In genomic region chr2:84927275-84927627, GRCh38 we compare ENCODE assay signal across 9 cellular contexts. TPM values are rescaled to one million over a fixed set of nuclear protein-coding genes. Genes with fewer than 3 reads are reported as not detected.
A peak's percentile ranks its signal among the peaks of the same experiment; 100 is the strongest.
DNase-seq lines count a peak whose midpoint lies in the region; ATAC-seq, FAIRE-seq and TF ChIP-seq lines count a peak whose summit lies in the region.
"Had no signal": no experiment of that assay in that cellular context is flagged by ENCODE, and none has a peak within 500 bp of the region (broad histone marks: within the 10 kb centered on the region; RNA-seq: fewer than 3 reads in every experiment).

No MANE protein-coding gene starts in this region.

- no peak overlapping the region for H3K4ac ChIP-seq in H1 (replicated peaks; ENCODE audit: insufficient read length, low read depth, low read length)

- BruUV-seq in OCI-LY7 (replicated peaks; lab: Mats Ljungman, UMichigan): no TSS peak

- H3K4me2 ChIP-seq in OCI-LY7 (ENCODE audit: low read length): peak overlapping the region; percentile 77; the same call in 1 of the 2 replicates
- peak overlapping the region in 1 of 2 experiments; percentile 13; a peak in 1 of 4 replicates for H3K4me2 ChIP-seq in H1 (ENCODE audit: insufficient read depth in 1 of 2, low read depth in 2 of 2, low read length in 2 of 2)

- H3K9me3 ChIP-seq in OCI-LY7 (ENCODE audit: low read length) (no peaks in the 10 kb centered on the region), H1 (ENCODE audit: insufficient read depth in 2 of 2, low read depth in 1 of 2, low read length in 1 of 2) (no peaks in the 10 kb centered on the region)
- H3K9me3 ChIP-seq: uterus had no signal

- H2AFZ ChIP-seq in OCI-LY7 (ENCODE audit: low read length) (peak overlapping the region; percentile 84; the same call in 1 of the 2 replicates), H1 (ENCODE audit: low read length) (no peak overlapping the region)

- peaks cover 45% of the 10 kb centered on the region for H3K4me1 ChIP-seq in OCI-LY7 (ENCODE audit: insufficient read depth, low read length, poor library complexity, severe bottlenecking)
- peaks cover 0 to 10% (median 2%) of the 10 kb centered on the region in 4 experiments; a peak in 2 of 7 replicates for H3K4me1 ChIP-seq in H1 (replicated peaks in 1 of 4; ENCODE audit: control insufficient read depth in 3 of 4, insufficient read depth in 4 of 4, low read length in 3 of 4)
- H3K4me1 ChIP-seq: uterus had no signal

- H3K9me2 ChIP-seq in OCI-LY7 (ENCODE audit: insufficient read depth, low read length): no peaks in the 10 kb centered on the region

- H3K27ac Mint-ChIP-seq in activated T-cell treated with anti-CD3 and anti-CD28 coated beads, Interleukin-2, amount 50 U/mL, for 72 hours: peak overlapping the region; percentile 87
- peak overlapping the region; percentile 74 for H3K27ac Mint-ChIP-seq in stimulated activated effector memory CD8-positive, alpha-beta T cell treated with anti-CD3 and anti-CD28 coated beads, Interleukin-12 subunit alpha, Interleukin-12 subunit beta, amount 100 ng/mL, for 72 hours

- TF ChIP-seq CTCF in OCI-LY7 (conservative IDR thresholded peaks at IDR 0.05; ENCODE audit: low read length): no peak; the same call in 1 of the 2 replicates
- no peak for TF ChIP-seq CTCF in H1 (IDR thresholded peaks at IDR 0.05; ENCODE audit: control extremely low read depth in 1 of 3, insufficient read depth in 1 of 3, low read depth in 1 of 3, low read length in 3 of 3)

- H2BK12ac ChIP-seq in H1 (ENCODE audit: low read depth, low read length): no peak overlapping the region

- no peak overlapping the region for H2BK5ac ChIP-seq in H1 (ENCODE audit: low read depth, low read length)

- H3K23ac ChIP-seq in H1 (ENCODE audit: insufficient read length): no peak overlapping the region

- peaks cover 75% of the 10 kb centered on the region for H3K4me1 Mint-ChIP-seq in activated T-cell treated with anti-CD3 and anti-CD28 coated beads, Interleukin-2, amount 50 U/mL, for 72 hours (ENCODE audit: low read depth)
- H3K4me1 Mint-ChIP-seq in stimulated activated effector memory CD8-positive, alpha-beta T cell treated with anti-CD3 and anti-CD28 coated beads, Interleukin-12 subunit alpha, Interleukin-12 subunit beta, amount 100 ng/mL, for 72 hours: peaks cover 44% of the 10 kb centered on the region

- H3K9ac ChIP-seq in H1 (replicated peaks in 1 of 4; ENCODE audit: extremely low read depth in 1 of 4, low read depth in 3 of 4, low read length in 3 of 4): no peak overlapping the region

- H4K91ac ChIP-seq in H1 (replicated peaks; ENCODE audit: insufficient read length, low read length): no peak overlapping the region

- peak overlapping the region; percentile 74 for H3K4me3 ChIP-seq in OCI-LY7 (ENCODE audit: low read depth, low read length, poor library complexity, severe bottlenecking)
- H3K4me3 ChIP-seq in H1 (ENCODE audit: extremely low read depth in 1 of 4, insufficient read depth in 2 of 4, low read depth in 3 of 4, low read length in 4 of 4): peak overlapping the region in 1 of 4 experiments; percentile 53; a peak in 3 of 8 replicates

- TF ChIP-seq EP300 in H1 (IDR thresholded peaks at IDR 0.05; ENCODE audit: borderline replicate concordance in 1 of 2, low read depth in 2 of 2, low read length in 2 of 2): no peak

- no peak overlapping the region for H3K14ac ChIP-seq in H1 (ENCODE audit: insufficient read length)

- peak overlapping the region; percentile 91 for H3K4me3 Mint-ChIP-seq in activated T-cell treated with anti-CD3 and anti-CD28 coated beads, Interleukin-2, amount 50 U/mL, for 72 hours
- H3K4me3 Mint-ChIP-seq in stimulated activated effector memory CD8-positive, alpha-beta T cell treated with anti-CD3 and anti-CD28 coated beads, Interleukin-12 subunit alpha, Interleukin-12 subunit beta, amount 100 ng/mL, for 72 hours: peak overlapping the region; percentile 91

- intact Hi-C loops in OCI-LY7 (cut with micrococcal nuclease; ENCODE audit: unreplicated experiment): loop anchor here (1.0 to 5.0 kb wide), 4 partner anchors 43 to 432 kb away; no protein-coding TSS in a partner anchor

- H3K23me2 ChIP-seq in H1 (ENCODE audit: low read depth, low read length): no peaks in the 10 kb centered on the region

- 52% methylated on average over 3 of the region's 3 CpGs; no CpG with 5 or more reads in 1 of the 2 experiments for WGBS in H1 (ENCODE audit: extremely low coverage in 1 of 2, insufficient coverage in 1 of 2, insufficient read length in 1 of 2, insufficient replicate concordance in 2 of 2, low coverage in 1 of 2, low lambda C conversion rate in 2 of 2, missing lambda C conversion rate in 1 of 2), 2 experiments

- H3K27me3 ChIP-seq in H1 (replicated peaks in 1 of 4; ENCODE audit: control insufficient read depth in 3 of 4, extremely low read depth in 1 of 4, insufficient read depth in 3 of 4, low read length in 3 of 4): peaks cover 0 to 9% (median 3%) of the 10 kb centered on the region in 4 experiments; a peak in 2 of 7 replicates
- H3K27me3 ChIP-seq: uterus had no signal

- H3K36me3 Mint-ChIP-seq in activated T-cell treated with anti-CD3 and anti-CD28 coated beads, Interleukin-2, amount 50 U/mL, for 72 hours (ENCODE audit: insufficient read depth in 2 of 2): peaks cover 1 to 2% of the 10 kb centered on the region in 2 donors
- peaks cover 19% of the 10 kb centered on the region for H3K36me3 Mint-ChIP-seq in stimulated activated effector memory CD8-positive, alpha-beta T cell treated with anti-CD3 and anti-CD28 coated beads, Interleukin-12 subunit alpha, Interleukin-12 subunit beta, amount 100 ng/mL, for 72 hours

- TF ChIP-seq RAD21 in H1 (IDR thresholded peaks at IDR 0.05 in 1 of 2, conservative IDR thresholded peaks at IDR 0.05 in 1 of 2; ENCODE audit: low read depth in 2 of 2, low read length in 2 of 2): no peak

- no peak overlapping the region for H2BK20ac ChIP-seq in H1 (ENCODE audit: low read length)

- CTCF ChIA-PET in OCI-LY7 (lab: Charles Lee; ENCODE audit: unreplicated experiment) (interaction anchor here (2.0 to 2.2 kb wide), 3 partner anchors 19 to 88 kb away, joined by 12 to 30 read pairs (median 13); partner anchors contain the start of gene TMSB10), H1 (lab: Charles Lee; ENCODE audit: partially characterized antibody) (interaction anchor here (1.1 to 3.8 kb wide), 9 partner anchors 11 to 358 kb away, joined by 3 to 54 read pairs (median 22); partner anchors contain the start of genes TMSB10 and TRABD2A)

- no peak overlapping the region for H3K18ac ChIP-seq in H1 (ENCODE audit: extremely low read depth, low read length)

- no peak for DNase-seq in activated T-cell treated with anti-CD3 and anti-CD28 coated beads, Interleukin-2, amount 50 U/mL, for 72 hours
- no peak for DNase-seq in activated T-cell treated with anti-CD3 and anti-CD28 coated beads, Interleukin-2, amount 50 U/mL, for 1 hour
- DNase-seq in OCI-LY7 (ENCODE audit: low spot score): no peak
- DNase-seq in H1 (ENCODE audit: low read depth in 1 of 2, low spot score in 2 of 2): no peak
- DNase-seq in stimulated activated effector memory CD8-positive, alpha-beta T cell treated with anti-CD3 and anti-CD28 coated beads, Interleukin-12 subunit alpha, Interleukin-12 subunit beta, amount 100 ng/mL, for 72 hours (ENCODE audit: low spot score in 2 of 2): no peak
- no peak for DNase-seq in pons (ENCODE audit: low spot score)
- no peak for DNase-seq in GM19240 (ENCODE audit: insufficient read length, low spot score)

- no peak for FAIRE-seq in H1 (lab: Jason Lieb, UNC)

- H2AK5ac ChIP-seq in H1 (ENCODE audit: low read depth, low read length): no peak overlapping the region

- TF ChIP-seq POLR2A in H1 (IDR thresholded peaks at IDR 0.05; ENCODE audit: control extremely low read depth in 1 of 2, low read depth in 2 of 2, low read length in 2 of 2): no peak

- no peak overlapping the region for H4K8ac ChIP-seq in H1 (ENCODE audit: extremely low read depth, insufficient read depth, low read length)

- H3K9me3 Mint-ChIP-seq in activated T-cell treated with anti-CD3 and anti-CD28 coated beads, Interleukin-2, amount 50 U/mL, for 72 hours: no peaks in the 10 kb centered on the region
- H3K9me3 Mint-ChIP-seq in stimulated activated effector memory CD8-positive, alpha-beta T cell treated with anti-CD3 and anti-CD28 coated beads, Interleukin-12 subunit alpha, Interleukin-12 subunit beta, amount 100 ng/mL, for 72 hours: no peaks in the 10 kb centered on the region

- ATAC-seq in activated T-cell treated with anti-CD3 and anti-CD28 coated beads, Interleukin-2, amount 50 U/mL, for 72 hours (replicated peaks in 1 of 2): no peak
- ATAC-seq in stimulated activated effector memory CD8-positive, alpha-beta T cell treated with anti-CD3 and anti-CD28 coated beads, Interleukin-12 subunit alpha, Interleukin-12 subunit beta, amount 100 ng/mL, for 72 hours: no peak
- no peak for ATAC-seq in HG02610 (IDR thresholded peaks at IDR 0.05; ENCODE audit: unreplicated experiment)

- H3K79me1 ChIP-seq in H1 (ENCODE audit: low read depth, low read length): no peaks in the 10 kb centered on the region

- no peaks in the 10 kb centered on the region for H3K27me3 Mint-ChIP-seq in activated T-cell treated with anti-CD3 and anti-CD28 coated beads, Interleukin-2, amount 50 U/mL, for 72 hours (ENCODE audit: low read depth)

- H3K79me2 ChIP-seq in OCI-LY7 (ENCODE audit: insufficient read depth, low read depth, low read length) (peaks cover 5% of the 10 kb centered on the region; the same call in 1 of the 2 replicates), H1 (ENCODE audit: control insufficient read depth in 1 of 2, insufficient read depth in 2 of 2, low read length in 2 of 2) (no peaks in the 10 kb centered on the region)

- no peak overlapping the region for H2BK120ac ChIP-seq in H1 (replicated peaks; ENCODE audit: low read depth, low read length)

- H4K20me1 ChIP-seq in OCI-LY7 (ENCODE audit: insufficient read depth, low read length) (no peaks in the 10 kb centered on the region), H1 (replicated peaks in 1 of 2; ENCODE audit: control insufficient read depth in 1 of 2, insufficient read depth in 2 of 2, low read length in 2 of 2) (no peaks in the 10 kb centered on the region)

- POLR2A ChIA-PET in OCI-LY7 (lab: Charles Lee) (interaction anchor here (2.1 to 2.2 kb wide), 2 partner anchors 13 to 18 kb away, joined by 17 to 22 read pairs; no protein-coding TSS in a partner anchor), H1 (lab: Charles Lee; ENCODE audit: partially characterized antibody) (interaction anchor here (2.9 kb wide), 1 partner anchor 12 kb away, joined by 10 read pairs; no protein-coding TSS in a partner anchor)

- no peaks in the 10 kb centered on the region for H3K36me3 ChIP-seq in OCI-LY7 (ENCODE audit: insufficient read depth, low read length)
- H3K36me3 ChIP-seq in H1 (ENCODE audit: control insufficient read depth in 2 of 4, insufficient read depth in 4 of 4, low read length in 3 of 4): no peaks in the 10 kb centered on the region
- H3K36me3 ChIP-seq: uterus had no signal

- H2BK15ac ChIP-seq in H1 (ENCODE audit: low read length): no peak overlapping the region

- H3K27ac ChIP-seq in OCI-LY7 (ENCODE audit: low read depth, low read length, poor library complexity, severe bottlenecking) (peak overlapping the region; percentile 80), H1 (ENCODE audit: low read depth, low read length) (no peak overlapping the region)

- peak overlapping the region; percentile 39 for H3K56ac ChIP-seq in H1 (replicated peaks; ENCODE audit: insufficient read length, low read depth, low read length)

- H4K5ac ChIP-seq in H1 (ENCODE audit: insufficient read length, low read depth, low read length): no peak overlapping the region

RNA-seq across cellular contexts. Expression of gene TMSB10, which starts 21.8 kb away (rescaled TPM):
- total RNA-seq in activated T-cell treated with anti-CD3 and anti-CD28 coated beads, Interleukin-2, amount 50 U/mL, for 72 hours: 1,000 to 10,000 TPM in 1 of 2 donors, 100 to 1,000 TPM in 1; 884 to 1,078 TPM
- total RNA-seq in OCI-LY7 (2014; rRNA removed; shearing (Covaris generic)): 1,901 and 3,039 TPM in 2 replicates
- 869 and 903 TPM in 2 replicates for total RNA-seq in OCI-LY7 (2022)
- total RNA-seq in H1 (2021; fragmentation: NEBNext Ultra II Directional; extraction: Animal tissue kit (Norgen Biotek cat#: 25700)): 1,075 and 1,095 TPM in 2 replicates
- polyA plus RNA-seq in H1 (2011; rRNA removed): 593 and 852 TPM in 2 replicates
- polyA plus RNA-seq in H1 (2011; cell fraction: cytosol; rRNA removed): 1,307 TPM
- polyA plus RNA-seq in H1 (2011; cell fraction: nucleus; rRNA removed): 850 TPM
- polyA plus RNA-seq in H1 (2012, experiment 1 of 2): 1,219 to 1,602 TPM (median 1,382 TPM) in 4 replicates
- polyA plus RNA-seq in H1 (2012, experiment 2 of 2): 5,019 TPM
- 1,059 TPM for polyA plus RNA-seq in H1 (2013, experiment 1 of 2)
- polyA plus RNA-seq in H1 (2013, experiment 2 of 2): 1,056 TPM
- 80.7 and 118 TPM in 2 replicates for polyA minus RNA-seq in H1 (2011; rRNA and poly(A)+ RNA removed)
- polyA minus RNA-seq in H1 (2011; cell fraction: cytosol; rRNA and poly(A)+ RNA removed): 145 TPM
- polyA minus RNA-seq in H1 (2011; cell fraction: nucleus; rRNA and poly(A)+ RNA removed): 80.6 TPM

RNA-seq across cellular contexts. Expression of gene KCMF1, which starts 43.7 kb away (rescaled TPM):
- total RNA-seq in activated T-cell treated with anti-CD3 and anti-CD28 coated beads, Interleukin-2, amount 50 U/mL, for 72 hours: 100 to 1,000 TPM; 115 to 139 TPM
- 42.2 and 63.0 TPM in 2 replicates for total RNA-seq in OCI-LY7 (2014; rRNA removed; shearing (Covaris generic))
- 95.1 and 108 TPM in 2 replicates for total RNA-seq in OCI-LY7 (2022)
- 149 and 152 TPM in 2 replicates for total RNA-seq in H1 (2021; fragmentation: NEBNext Ultra II Directional; extraction: Animal tissue kit (Norgen Biotek cat#: 25700))
- polyA plus RNA-seq in H1 (2011; rRNA removed): 55.8 and 86.9 TPM in 2 replicates
- 97.8 TPM for polyA plus RNA-seq in H1 (2011; cell fraction: cytosol; rRNA removed)
- 33.5 TPM for polyA plus RNA-seq in H1 (2011; cell fraction: nucleus; rRNA removed)
- polyA plus RNA-seq in H1 (2012, experiment 1 of 2): 81.0 to 111 TPM (median 94.5 TPM) in 4 replicates
- 41.2 TPM for polyA plus RNA-seq in H1 (2012, experiment 2 of 2)
- polyA plus RNA-seq in H1 (2013, experiment 1 of 2): 43.4 TPM
- polyA plus RNA-seq in H1 (2013, experiment 2 of 2): 45.1 TPM
- 140 and 147 TPM in 2 replicates for polyA minus RNA-seq in H1 (2011; rRNA and poly(A)+ RNA removed)
- polyA minus RNA-seq in H1 (2011; cell fraction: cytosol; rRNA and poly(A)+ RNA removed): 58.9 TPM
- 50.0 TPM for polyA minus RNA-seq in H1 (2011; cell fraction: nucleus; rRNA and poly(A)+ RNA removed)

RNA-seq across cellular contexts. Expression of gene TRABD2A, which starts 46.4 kb away (rescaled TPM):
- total RNA-seq in activated T-cell treated with anti-CD3 and anti-CD28 coated beads, Interleukin-2, amount 50 U/mL, for 72 hours: 10 to 100 TPM; 35.1 to 39.4 TPM
- total RNA-seq in OCI-LY7 (2014; rRNA removed; shearing (Covaris generic)): 0.49 and 1.9 TPM in 2 replicates
- 1.6 and 1.8 TPM in 2 replicates for total RNA-seq in OCI-LY7 (2022)
- 18.6 and 19.7 TPM in 2 replicates for total RNA-seq in H1 (2021; fragmentation: NEBNext Ultra II Directional; extraction: Animal tissue kit (Norgen Biotek cat#: 25700))
- polyA plus RNA-seq in H1 (2011; rRNA removed): 17.3 and 17.6 TPM in 2 replicates
- polyA plus RNA-seq in H1 (2011; cell fraction: cytosol; rRNA removed): 11.8 TPM
- polyA plus RNA-seq in H1 (2011; cell fraction: nucleus; rRNA removed): 60.0 TPM
- polyA plus RNA-seq in H1 (2012, experiment 1 of 2): 14.8 to 18.1 TPM (median 16.3 TPM) in 4 replicates
- 7.3 TPM for polyA plus RNA-seq in H1 (2012, experiment 2 of 2)
- 27.0 TPM for polyA plus RNA-seq in H1 (2013, experiment 1 of 2)
- 24.8 TPM for polyA plus RNA-seq in H1 (2013, experiment 2 of 2)
- polyA minus RNA-seq in H1 (2011; rRNA and poly(A)+ RNA removed): 58.8 and 70.9 TPM in 2 replicates
- polyA minus RNA-seq in H1 (2011; cell fraction: cytosol; rRNA and poly(A)+ RNA removed): 22.2 TPM
- polyA minus RNA-seq in H1 (2011; cell fraction: nucleus; rRNA and poly(A)+ RNA removed): 67.6 TPM
